In genomic region chr5:155960177-155960576, GRCh38 we compare ENCODE assay signal across 26 cellular contexts.
"Had no signal": no experiment of that assay in that cellular context is flagged by ENCODE, and none has a peak within 500 bp of the region (broad histone marks: within the 10 kb centered on the region; RNA-seq: fewer than 3 reads in every experiment).

No MANE protein-coding gene starts in this region.

- DNase-seq: naive thymus-derived CD4-positive, alpha-beta T cell; natural killer cell; nucleus accumbens; ovary; posterior cingulate gyrus; psoas muscle; right lobe of liver; sigmoid colon; small intestine; stimulated activated CD4-positive, alpha-beta T cell treated with anti-CD3 and anti-CD28 coated beads, Interleukin-15, amount 100 ng/mL, for 24 hours; stimulated activated CD4-positive, alpha-beta T cell treated with anti-CD3 and anti-CD28 coated beads, Interleukin-2, amount 100 ng/mL, for 24 hours; stimulated activated CD4-positive, alpha-beta T cell treated with anti-CD3 and anti-CD28 coated beads, Interleukin-2, amount 100 ng/mL, for 48 hours; stimulated activated CD4-positive, alpha-beta T cell treated with anti-CD3 and anti-CD28 coated beads, Interleukin-4, amount 100 ng/mL, for 24 hours; stimulated activated naive B cell treated with anti-CD40 and anti-IgM and Interleukin-4, amounts not matched to agents 10 μg/mL and 1 μg/mL and 100 μg/mL, for 72 hours; stimulated activated naive CD4-positive, alpha-beta T cell treated with Interleukin-2 at 50 U/mL for 16 hours; stomach; thyroid gland; trophoblast cell; upper lobe of left lung had no signal

- H3K9ac ChIP-seq: neural progenitor cell, parathyroid adenoma had no signal

- H3K27ac ChIP-seq: neural progenitor cell, neutrophil, ovary, parathyroid adenoma, psoas muscle, right lobe of liver, sigmoid colon, stomach, thoracic aorta, thyroid gland, tibial nerve, upper lobe of left lung, vagina had no signal

- H3K4me1 ChIP-seq: psoas muscle, right lobe of liver, sigmoid colon, stomach, thyroid gland, tibial nerve, upper lobe of left lung, vagina had no signal

- H3K9me3 ChIP-seq: neutrophil, ovary, psoas muscle, right lobe of liver, sigmoid colon, thoracic aorta, thyroid gland, upper lobe of left lung, vagina had no signal

- ATAC-seq: naive thymus-derived CD4-positive, alpha-beta T cell; natural killer cell; psoas muscle; right lobe of liver; stimulated activated effector memory CD8-positive, alpha-beta T cell treated with anti-CD3 and anti-CD28 coated beads, Interleukin-12 subunit alpha, Interleukin-12 subunit beta, amount 100 ng/mL, for 72 hours; stimulated activated naive B cell treated with anti-CD40 and anti-IgM and Interleukin-4, amounts not matched to agents 10 μg/mL and 1 μg/mL and 100 μg/mL, for 72 hours had no signal

- H2AFZ ChIP-seq: neural progenitor cell, parathyroid adenoma had no signal

- H3K4me2 ChIP-seq: neural progenitor cell had no signal

- H3K27me3 ChIP-seq: neural progenitor cell, neutrophil, ovary, right lobe of liver, sigmoid colon, stomach, thyroid gland, tibial nerve, upper lobe of left lung, vagina had no signal

- H3K4me3 ChIP-seq: neural progenitor cell, ovary, psoas muscle, right lobe of liver, sigmoid colon, stomach, thoracic aorta, thyroid gland, tibial nerve, upper lobe of left lung, vagina had no signal

- H3K36me3 ChIP-seq: neural progenitor cell, neutrophil, ovary, right lobe of liver, sigmoid colon, stomach, thoracic aorta, thyroid gland, tibial nerve, upper lobe of left lung, vagina had no signal
